ENCODE assay signal across 36 cellular contexts in genomic region chr7:1492221-1492620, GRCh38.
"Had no signal": no experiment of that assay in that cellular context is flagged by ENCODE, and none has a peak within 500 bp of the region (broad histone marks: within the 10 kb centered on the region; RNA-seq: fewer than 3 reads in every experiment).

No MANE protein-coding gene starts in this region.

- H3K4me3 Mint-ChIP-seq: activated CD4-positive, alpha-beta memory T cell treated with anti-CD3 and anti-CD28 coated beads for 36 hours; activated CD4-positive, alpha-beta T cell treated with anti-CD3 and anti-CD28 coated beads for 36 hours; activated CD4-positive, alpha-beta T cell treated with anti-CD3 and anti-CD28 coated beads, Interleukin-2, amount 10 ng/mL, durations not matched to agents 7 days and 5 days; activated CD8-positive, alpha-beta T cell treated with anti-CD3 and anti-CD28 coated beads for 36 hours; activated naive CD4-positive, alpha-beta T cell treated with anti-CD3 and anti-CD28 coated beads for 36 hours; activated naive CD8-positive, alpha-beta T cell treated with anti-CD3 and anti-CD28 coated beads for 36 hours; activated T-cell treated with anti-CD3 and anti-CD28 coated beads, Interleukin-2, amount 50 U/mL, for 4 hours; activated T-cell treated with anti-CD3 and anti-CD28 coated beads, Interleukin-2, amount 50 U/mL, for 72 hours; activated T-helper 1 cell treated with anti-CD3 and anti-CD28 coated beads, Interleukin-12 subunit alpha, Interleukin-12 subunit beta, Interleukin-2, Interleukin-4 antibody, amounts not matched to agents 30 ng/mL and 10 ng/mL and 1 ng/mL, durations not matched to agents 14 hours and 24 hours and 36 hours; activated T-helper 17 cell treated with anti-CD3 and anti-CD28 coated beads, Interleukin-2, amount 50 U/mL, for 72 hours; T-helper 1 cell treated with Interleukin-12 subunit alpha and Interleukin-12 subunit beta and Interleukin-4 antibody, amounts not matched to agents 30 μg/mL and 1 μg/mL, for 36 hours; T-helper 2 cell treated with Interferon-gamma antibody and Interleukin-4, amounts not matched to agents 5 μg/mL and 100 μg/mL, for 36 hours had no signal

- H3K4me1 Mint-ChIP-seq: activated CD4-positive, alpha-beta T cell treated with anti-CD3 and anti-CD28 coated beads for 36 hours; activated CD4-positive, alpha-beta T cell treated with anti-CD3 and anti-CD28 coated beads, Interleukin-2, amount 10 ng/mL, durations not matched to agents 7 days and 5 days; activated naive CD8-positive, alpha-beta T cell treated with anti-CD3 and anti-CD28 coated beads for 36 hours had no signal

- H3K27ac ChIP-seq: adrenal gland, body of pancreas, brain microvascular endothelial cell, breast epithelium, VCaP had no signal

- H3K9me3 ChIP-seq: adrenal gland, body of pancreas, breast epithelium had no signal

- H3K9me3 Mint-ChIP-seq: activated CD4-positive, alpha-beta memory T cell treated with anti-CD3 and anti-CD28 coated beads for 36 hours; activated CD4-positive, alpha-beta T cell treated with anti-CD3 and anti-CD28 coated beads, Interleukin-2, amount 10 ng/mL, durations not matched to agents 7 days and 5 days; activated CD8-positive, alpha-beta T cell treated with anti-CD3 and anti-CD28 coated beads for 36 hours; activated naive CD4-positive, alpha-beta T cell treated with anti-CD3 and anti-CD28 coated beads for 36 hours; activated naive CD4-positive, alpha-beta T cell treated with anti-CD3 and anti-CD28 coated beads, Interleukin-2, amount 50 U/mL, for 72 hours; activated naive CD8-positive, alpha-beta T cell treated with anti-CD3 and anti-CD28 coated beads for 36 hours; activated T-cell treated with anti-CD3 and anti-CD28 coated beads, Interleukin-2, amount 50 U/mL, for 4 hours; activated T-cell treated with anti-CD3 and anti-CD28 coated beads, Interleukin-2, amount 50 U/mL, for 72 hours; activated T-helper 1 cell treated with anti-CD3 and anti-CD28 coated beads, Interleukin-12 subunit alpha, Interleukin-12 subunit beta, Interleukin-2, Interleukin-4 antibody, amounts not matched to agents 30 ng/mL and 10 ng/mL and 1 ng/mL, durations not matched to agents 14 hours and 24 hours and 36 hours; activated T-helper 17 cell treated with anti-CD3 and anti-CD28 coated beads, Interleukin-2, amount 50 U/mL, for 72 hours; T-helper 1 cell treated with Interleukin-12 subunit alpha and Interleukin-12 subunit beta and Interleukin-4 antibody, amounts not matched to agents 30 μg/mL and 1 μg/mL, for 36 hours; T-helper 2 cell treated with Interferon-gamma antibody and Interleukin-4, amounts not matched to agents 5 μg/mL and 100 μg/mL, for 36 hours had no signal

- H3K4me1 ChIP-seq: adrenal gland, body of pancreas, breast epithelium had no signal

- H3K27me3 Mint-ChIP-seq: activated CD4-positive, alpha-beta memory T cell treated with anti-CD3 and anti-CD28 coated beads for 36 hours; activated CD4-positive, alpha-beta T cell treated with anti-CD3 and anti-CD28 coated beads for 36 hours; activated CD4-positive, alpha-beta T cell treated with anti-CD3 and anti-CD28 coated beads, Interleukin-2, amount 10 ng/mL, durations not matched to agents 7 days and 5 days; activated CD8-positive, alpha-beta T cell treated with anti-CD3 and anti-CD28 coated beads for 36 hours; activated naive CD8-positive, alpha-beta T cell treated with anti-CD3 and anti-CD28 coated beads for 36 hours; activated T-helper 17 cell treated with anti-CD3 and anti-CD28 coated beads, Interleukin-2, amount 50 U/mL, for 72 hours had no signal

- DNase-seq: activated CD4-positive, alpha-beta memory T cell treated with anti-CD3 and anti-CD28 coated beads for 36 hours; activated CD4-positive, alpha-beta T cell treated with anti-CD3 and anti-CD28 coated beads for 1 hour; activated CD4-positive, alpha-beta T cell treated with anti-CD3 and anti-CD28 coated beads for 36 hours; activated CD4-positive, alpha-beta T cell treated with anti-CD3 and anti-CD28 coated beads for 48 hours; activated CD4-positive, alpha-beta T cell treated with anti-CD3 and anti-CD28 coated beads, Interleukin-2, amount 10 ng/mL, durations not matched to agents 7 days and 5 days; activated CD4-positive, alpha-beta T cell treated with anti-CD3 and anti-CD28 coated beads, Interleukin-2, amount 50 U/mL, for 4 hours; activated CD4-positive, CD25-positive, alpha-beta regulatory T cell; activated CD8-positive, alpha-beta memory T cell treated with anti-CD3 and anti-CD28 coated beads, Interleukin-2, amount 50 U/mL, for 4 hours; activated CD8-positive, alpha-beta T cell treated with anti-CD3 and anti-CD28 coated beads for 36 hours; activated effector memory CD4-positive, alpha-beta T cell treated with anti-CD3 and anti-CD28 coated beads, Interleukin-2, amount 50 U/mL, for 16 hours; activated gamma-delta T cell treated with Interleukin-2 at 50 U/mL for 16 hours; activated naive CD4-positive, alpha-beta T cell; activated naive CD4-positive, alpha-beta T cell treated with anti-CD3 and anti-CD28 coated beads for 36 hours; activated naive CD4-positive, alpha-beta T cell treated with anti-CD3 and anti-CD28 coated beads, Interleukin-2, amount 50 U/mL, for 16 hours; activated naive CD8-positive, alpha-beta T cell treated with anti-CD3 and anti-CD28 coated beads for 36 hours; activated T-cell treated with anti-CD3 and anti-CD28 coated beads for 4 hours; activated T-cell treated with anti-CD3 and anti-CD28 coated beads, Interleukin-2, amount 50 U/mL, for 1 hour; activated T-cell treated with anti-CD3 and anti-CD28 coated beads, Interleukin-2, amount 50 U/mL, for 4 hours; activated T-cell treated with anti-CD3 and anti-CD28 coated beads, Interleukin-2, amount 50 U/mL, for 72 hours; adrenal gland; amniotic stem cell; aorta; body of pancreas; brain microvascular endothelial cell; central memory CD4-positive, alpha-beta T cell; T-helper 1 cell; T-helper 2 cell; T-helper 9 cell had no signal

- H3K27ac Mint-ChIP-seq: activated CD4-positive, alpha-beta memory T cell treated with anti-CD3 and anti-CD28 coated beads for 36 hours; activated CD4-positive, alpha-beta T cell treated with anti-CD3 and anti-CD28 coated beads for 36 hours; activated CD4-positive, alpha-beta T cell treated with anti-CD3 and anti-CD28 coated beads, Interleukin-2, amount 10 ng/mL, durations not matched to agents 7 days and 5 days; activated CD8-positive, alpha-beta T cell treated with anti-CD3 and anti-CD28 coated beads for 36 hours; activated naive CD4-positive, alpha-beta T cell treated with anti-CD3 and anti-CD28 coated beads for 36 hours; activated naive CD8-positive, alpha-beta T cell treated with anti-CD3 and anti-CD28 coated beads for 36 hours; activated T-cell treated with anti-CD3 and anti-CD28 coated beads, Interleukin-2, amount 50 U/mL, for 72 hours; activated T-helper 1 cell treated with anti-CD3 and anti-CD28 coated beads, Interleukin-12 subunit alpha, Interleukin-12 subunit beta, Interleukin-2, Interleukin-4 antibody, amounts not matched to agents 30 ng/mL and 10 ng/mL and 1 ng/mL, durations not matched to agents 14 hours and 24 hours and 36 hours; activated T-helper 17 cell treated with anti-CD3 and anti-CD28 coated beads, Interleukin-2, amount 50 U/mL, for 72 hours; T-helper 1 cell treated with Interleukin-12 subunit alpha and Interleukin-12 subunit beta and Interleukin-4 antibody, amounts not matched to agents 30 μg/mL and 1 μg/mL, for 36 hours; T-helper 2 cell treated with Interferon-gamma antibody and Interleukin-4, amounts not matched to agents 5 μg/mL and 100 μg/mL, for 36 hours had no signal

- H3K27me3 ChIP-seq: adrenal gland, body of pancreas, brain microvascular endothelial cell, breast epithelium had no signal

- ATAC-seq: activated CD4-positive, alpha-beta T cell treated with anti-CD3 and anti-CD28 coated beads for 36 hours; activated CD4-positive, CD25-positive, alpha-beta regulatory T cell treated with anti-CD3 and anti-CD28 coated beads, Interleukin-2, amount 50 U/mL, for 24 hours; activated CD8-positive, alpha-beta T cell treated with anti-CD3 and anti-CD28 coated beads for 36 hours; activated naive CD4-positive, alpha-beta T cell treated with anti-CD3 and anti-CD28 coated beads, Interleukin-2, amount 50 U/mL, for 72 hours; activated T-cell treated with anti-CD3 and anti-CD28 coated beads, Interleukin-2, amount 50 U/mL, for 4 hours; activated T-cell treated with anti-CD3 and anti-CD28 coated beads, Interleukin-2, amount 50 U/mL, for 72 hours; activated T-helper 17 cell treated with anti-CD3 and anti-CD28 coated beads, Interleukin-2, amount 50 U/mL, for 72 hours; body of pancreas had no signal

- H3K4me3 ChIP-seq: adrenal gland, body of pancreas, breast epithelium had no signal
